Comparison of ENCODE assay signal across 22 cellular contexts in the genomic region with DNA sequence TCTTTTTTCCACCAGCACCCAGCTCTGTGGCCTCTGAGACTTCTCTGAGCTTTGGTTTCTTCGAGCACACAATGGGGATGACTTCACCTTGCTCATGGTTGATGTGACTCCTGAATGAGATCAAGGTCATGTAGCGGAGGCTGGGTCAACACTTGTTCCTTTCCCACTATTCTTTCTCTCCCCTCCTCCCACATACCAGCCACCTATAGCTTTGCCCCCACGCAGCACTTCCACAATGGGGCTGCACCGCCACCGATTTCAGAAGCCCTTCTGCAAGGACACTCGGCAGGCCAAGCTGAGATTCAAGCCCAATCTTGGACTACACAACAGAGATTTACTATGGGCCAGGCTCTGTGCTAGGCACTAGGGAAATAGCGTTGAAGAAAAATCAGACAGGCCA. TPM values are rescaled to one million over a fixed set of nuclear protein-coding genes. Genes with fewer than 3 reads are reported as not detected.
DNase-seq lines count a peak whose midpoint lies in the region; ATAC-seq, FAIRE-seq and TF ChIP-seq lines count a peak whose summit lies in the region.
"Had no signal": no experiment of that assay in that cellular context is flagged by ENCODE, and none has a peak within 500 bp of the region (broad histone marks: within the 10 kb centered on the region; RNA-seq: fewer than 3 reads in every experiment).

No MANE protein-coding gene starts in this region.

- H3K27me3 ChIP-seq in HepG2 (ENCODE audit: control insufficient read depth in 1 of 2, insufficient read depth in 2 of 2, low read length in 2 of 2) (no peaks in the 10 kb centered on the region), dorsolateral prefrontal cortex (no peaks in the 10 kb centered on the region)
- H3K27me3 ChIP-seq: BLaER1 treated with 17β-estradiol and CSF1 and Interleukin-3, amounts not matched to agents 10 nM and 100 nM had no signal

- no peak for TF ChIP-seq POLR2A in HepG2 (IDR thresholded peaks at IDR 0.05; ENCODE audit: insufficient read depth in 1 of 2, low read depth in 2 of 2, low read length in 2 of 2)

- TF ChIP-seq CTCF in HepG2 (CRISPR knock-in tag; IDR thresholded peaks at IDR 0.05) (no peak), dorsolateral prefrontal cortex (IDR thresholded peaks at IDR 0.05 in 54 of 56, conservative IDR thresholded peaks at IDR 0.05 in 2 of 56; ENCODE audit: low read depth in 1 of 56, partially characterized antibody in 56 of 56) (no peak)

- TF ChIP-seq RAD21 in HepG2 (CRISPR knock-in tag; IDR thresholded peaks at IDR 0.05), result no peak

- TF ChIP-seq EP300 in HepG2 (IDR thresholded peaks at IDR 0.05; ENCODE audit: low read depth in 2 of 2, low read length in 2 of 2) (no peak), HepG2 (CRISPR knock-in tag; IDR thresholded peaks at IDR 0.05; ENCODE audit: borderline replicate concordance) (no peak)

- H3K27ac ChIP-seq in HepG2 (ENCODE audit: extremely low read length, insufficient read depth, low read length) (no peak overlapping the region), dorsolateral prefrontal cortex (no peak overlapping the region)
- H3K27ac ChIP-seq: BLaER1 treated with 17β-estradiol and CSF1 and Interleukin-3, amounts not matched to agents 10 nM and 100 nM had no signal

- ATAC-seq in T-helper 17 cell (no peak), HepG2 (no peak), sciatic nerve (no peak), GM19463 (IDR thresholded peaks at IDR 0.05; ENCODE audit: unreplicated experiment) (no peak)
- ATAC-seq: CD8-positive, alpha-beta T cell; Right ventricle myocardium inferior had no signal

- POLR2A ChIA-PET in HepG2 (lab: Yijun Ruan, JAX), result interaction anchor here (0.8 to 4.3 kb wide), 2 partner anchors 9 to 14 kb away, joined by 3 to 28 read pairs; a partner anchor contains a TSS

- no peaks in the 10 kb centered on the region for H3K9me3 Mint-ChIP-seq in activated T-cell treated with anti-CD3 and anti-CD28 coated beads, Interleukin-2, amount 50 U/mL, for 24 hours
- H3K9me3 Mint-ChIP-seq: CD8-positive, alpha-beta T cell; IgD-negative memory B cell had no signal

- 94% methylated on average over 7 of the region's 7 CpGs for WGBS in HepG2 (ENCODE audit: low lambda C conversion rate)

- peaks cover 6% of the 10 kb centered on the region; the same call in 1 of the 2 replicates for H4K20me1 ChIP-seq in HepG2 (ENCODE audit: insufficient read depth, low read length)

- no peaks in the 10 kb centered on the region for H3K27me3 Mint-ChIP-seq in activated T-cell treated with anti-CD3 and anti-CD28 coated beads, Interleukin-2, amount 50 U/mL, for 24 hours
- H3K27me3 Mint-ChIP-seq in T-helper 17 cell, result no peaks in the 10 kb centered on the region
- H3K27me3 Mint-ChIP-seq: IgD-negative memory B cell had no signal

- DNase-seq in activated T-cell treated with anti-CD3 and anti-CD28 coated beads, Interleukin-2, amount 50 U/mL, for 24 hours, result no peak
- DNase-seq in activated T-cell treated with anti-CD3 and anti-CD28 coated beads for 4 hours, result no peak
- DNase-seq in T-helper 17 cell, result no peak
- DNase-seq in HepG2 (ENCODE audit: low spot score), result no peak
- peak; percentile 10 for DNase-seq in sciatic nerve (ENCODE audit: low spot score)
- no peak for DNase-seq in dorsolateral prefrontal cortex
- DNase-seq in occipital lobe (lab: John Stamatoyannopoulos, UW), result no peak
- DNase-seq: 8988T, Calu3, DMS153, H7, NCI-H1694, NCI-H2081, NCI-H2171, NCI-H524 treated with DMSO at 0.1 percent for 48 hours had no signal

- H3K4me1 Mint-ChIP-seq in activated T-cell treated with anti-CD3 and anti-CD28 coated beads, Interleukin-2, amount 50 U/mL, for 24 hours (ENCODE audit: low read depth), result peaks cover 6% of the 10 kb centered on the region
- H3K4me1 Mint-ChIP-seq in T-helper 17 cell, result peaks cover 28% of the 10 kb centered on the region

- H3K36me3 Mint-ChIP-seq in activated T-cell treated with anti-CD3 and anti-CD28 coated beads, Interleukin-2, amount 50 U/mL, for 24 hours (ENCODE audit: low read depth), result peaks cover 98% of the 10 kb centered on the region
- H3K36me3 Mint-ChIP-seq in T-helper 17 cell (ENCODE audit: low read depth), result peaks cover 19% of the 10 kb centered on the region

- peaks cover 13% of the 10 kb centered on the region for H3K4me1 ChIP-seq in HepG2 (ENCODE audit: insufficient read depth, low read length)
- H3K4me1 ChIP-seq: BLaER1 treated with 17β-estradiol and CSF1 and Interleukin-3, amounts not matched to agents 10 nM and 100 nM had no signal

- no peak overlapping the region for H3K4me3 Mint-ChIP-seq in activated T-cell treated with anti-CD3 and anti-CD28 coated beads, Interleukin-2, amount 50 U/mL, for 24 hours
- no peak overlapping the region for H3K4me3 Mint-ChIP-seq in T-helper 17 cell
- H3K4me3 Mint-ChIP-seq: CD8-positive, alpha-beta T cell had no signal

- H3K9me3 ChIP-seq in T-helper 17 cell (ENCODE audit: control insufficient read depth, low read length, poor library complexity, severe bottlenecking) (no peaks in the 10 kb centered on the region), HepG2 (ENCODE audit: low read length) (no peaks in the 10 kb centered on the region)

- FAIRE-seq in HepG2 (lab: Jason Lieb, UNC), result no peak
- FAIRE-seq: GM12891, RCC 7860 had no signal

- H3K36me3 ChIP-seq in HepG2 (replicated peaks in 1 of 2; ENCODE audit: control insufficient read depth in 1 of 2, insufficient read depth in 2 of 2, low read length in 2 of 2), result peaks cover 58 to 96% of the 10 kb centered on the region in 2 experiments

- no peak overlapping the region for H3K9ac ChIP-seq in HepG2 (ENCODE audit: insufficient read depth, low read depth, low read length)
- H3K9ac ChIP-seq: BLaER1 treated with 17β-estradiol and CSF1 and Interleukin-3, amounts not matched to agents 10 nM and 100 nM had no signal

- CTCF ChIA-PET in HepG2 (lab: Yijun Ruan, JAX; ENCODE audit: low intra/inter-chr PET ratio, low total read pairs), result no interaction called here

- H3K27ac Mint-ChIP-seq in activated T-cell treated with anti-CD3 and anti-CD28 coated beads, Interleukin-2, amount 50 U/mL, for 24 hours, result peak overlapping the region; percentile 64
- peak overlapping the region; percentile 41 for H3K27ac Mint-ChIP-seq in T-helper 17 cell
- H3K27ac Mint-ChIP-seq: CD8-positive, alpha-beta T cell had no signal

- intact Hi-C loops in HepG2 (cut with micrococcal nuclease; ENCODE audit: unreplicated experiment), result loop anchor here (10.0 kb wide), 1 partner anchor 45 kb away; no protein-coding TSS in a partner anchor
- intact Hi-C loops in sciatic nerve (cut with DNase I), result no loop called here
- intact Hi-C loops in dorsolateral prefrontal cortex (cut with DNase I), result no loop called here

- no TSS peak for BruUV-seq in HepG2 (replicated peaks; lab: Mats Ljungman, UMichigan)

- H3K79me2 ChIP-seq in HepG2 (ENCODE audit: insufficient read depth, low read length), result no peaks in the 10 kb centered on the region

- no peak overlapping the region for H3K4me2 ChIP-seq in HepG2 (ENCODE audit: low read depth, low read length)
- H3K4me2 ChIP-seq: BLaER1 treated with 17β-estradiol and CSF1 and Interleukin-3, amounts not matched to agents 10 nM and 100 nM had no signal

- no peak overlapping the region for H2AFZ ChIP-seq in HepG2 (ENCODE audit: low read length)

- in situ Hi-C loops in HepG2 (cut with HindIII; ENCODE audit: extremely low pct_ligation_motif_present, low pct_unique_long_range_greater_than_20kb), result no loop called here

- H3K4me3 ChIP-seq in HepG2 (replicated peaks in 1 of 3; ENCODE audit: insufficient read depth in 1 of 3, low read depth in 2 of 3, low read length in 3 of 3) (no peak overlapping the region), dorsolateral prefrontal cortex (no peak overlapping the region)
- H3K4me3 ChIP-seq: BLaER1 treated with 17β-estradiol and CSF1 and Interleukin-3, amounts not matched to agents 10 nM and 100 nM had no signal

RNA-seq across cellular contexts. Expression of a gene that starts 14.4 kb away (rescaled TPM):
- total RNA-seq in T-helper 17 cell (10 to 100 TPM; 40.2 to 46.3 TPM), HepG2 (2016; rRNA removed; fragmentation: Illumina TruSeq; extraction: Trizol) (38.3 and 42.2 TPM in 2 replicates), sciatic nerve (51.5 TPM), dorsolateral prefrontal cortex (10 to 100 TPM; 10.8 to 56.1 (median 28.9) TPM), occipital lobe (1.6 TPM)
- total RNA-seq in HepG2 (2016; cell fraction: cytosol; rRNA removed; fragmentation: Illumina TruSeq; extraction: Trizol; ENCODE audit: low read depth), result 11.5 and 12.7 TPM in 2 replicates
- total RNA-seq in HepG2 (2016; cell fraction: insoluble cytoplasmic fraction; rRNA removed; fragmentation: Illumina TruSeq; extraction: Trizol), result 30.2 and 40.2 TPM in 2 replicates
- total RNA-seq in HepG2 (2016; cell fraction: membrane; rRNA removed; fragmentation: Illumina TruSeq; extraction: Trizol), result 13.6 and 14.8 TPM in 2 replicates
- total RNA-seq in HepG2 (2016; cell fraction: nucleus; rRNA removed; fragmentation: Illumina TruSeq; extraction: Trizol), result 60.9 and 76.8 TPM in 2 replicates
- polyA plus RNA-seq in HepG2 (2011; rRNA removed), result 30.8 and 37.6 TPM in 2 replicates
- 17.8 and 19.0 TPM in 2 replicates for polyA plus RNA-seq in HepG2 (2011; cell fraction: cytosol; rRNA removed)
- 100 and 122 TPM in 2 replicates for polyA plus RNA-seq in HepG2 (2011; cell fraction: nucleus; rRNA removed)
- polyA plus RNA-seq in HepG2 (2012), result 34.2 and 35.8 TPM in 2 replicates
- polyA plus RNA-seq in HepG2 (2016; cell fraction: cytosol; fragmentation: Illumina TruSeq; extraction: Trizol; ENCODE audit: low read depth), result 1.8 and 2.0 TPM in 2 replicates
- polyA plus RNA-seq in HepG2 (2016; cell fraction: insoluble cytoplasmic fraction; fragmentation: Illumina TruSeq; extraction: Trizol; ENCODE audit: low read depth), result 32.0 and 43.7 TPM in 2 replicates
- polyA plus RNA-seq in HepG2 (2016; cell fraction: membrane; fragmentation: Illumina TruSeq; extraction: Trizol; ENCODE audit: low read depth), result 5.0 and 6.2 TPM in 2 replicates
- polyA plus RNA-seq in HepG2 (2016; cell fraction: nucleus; fragmentation: Illumina TruSeq; extraction: Trizol; ENCODE audit: insufficient read depth, low read depth), result 104 and 121 TPM in 2 replicates
- polyA minus RNA-seq in HepG2 (2011; rRNA and poly(A)+ RNA removed; ENCODE audit: low replicate concordance), result 51.6 and 77.7 TPM in 2 replicates
- 27.8 and 28.2 TPM in 2 replicates for polyA minus RNA-seq in HepG2 (2011; cell fraction: cytosol; rRNA and poly(A)+ RNA removed)
- polyA minus RNA-seq in HepG2 (2011; cell fraction: nucleus; rRNA and poly(A)+ RNA removed), result 64.4 and 71.0 TPM in 2 replicates
